Comparison of ENCODE assay signal across 13 cellular contexts in genomic region chr1:7120863-7121621, GRCh38.
DNase-seq lines count a peak whose midpoint lies in the region; ATAC-seq, FAIRE-seq and TF ChIP-seq lines count a peak whose summit lies in the region.
"Had no signal": no experiment of that assay in that cellular context is flagged by ENCODE, and none has a peak within 500 bp of the region (broad histone marks: within the 10 kb centered on the region; RNA-seq: fewer than 3 reads in every experiment).

No MANE protein-coding gene starts in this region.

- no peaks in the 10 kb centered on the region for H4K20me1 ChIP-seq in astrocyte (ENCODE audit: insufficient read depth, low read length)

- peak; percentile 44 for ATAC-seq in left lobe of liver
- ATAC-seq in esophagus mucosa, result no peak
- ATAC-seq: sciatic nerve had no signal

- no peaks in the 10 kb centered on the region; the same call in 1 of the 2 replicates for H3K27me3 ChIP-seq in H7 (ENCODE audit: control insufficient read depth, insufficient read depth, low read length)
- no peaks in the 10 kb centered on the region for H3K27me3 ChIP-seq in astrocyte (ENCODE audit: insufficient read depth, low read length)
- H3K27me3 ChIP-seq: colonic mucosa had no signal

- FAIRE-seq in astrocyte (lab: Jason Lieb, UNC), result no peak
- FAIRE-seq: GM12891 had no signal

- H3K27me3 Mint-ChIP-seq in astrocyte (ENCODE audit: low read depth, unreplicated experiment), result peaks cover 15% of the 10 kb centered on the region

- H3K4me1 Mint-ChIP-seq in astrocyte (ENCODE audit: low read depth, unreplicated experiment), result peaks cover 14% of the 10 kb centered on the region
- H3K4me1 Mint-ChIP-seq: activated naive CD4-positive, alpha-beta T cell treated with anti-CD3 and anti-CD28 coated beads, Interleukin-2, amount 50 U/mL, for 24 hours; immature natural killer cell had no signal

- H3K9me3 ChIP-seq in astrocyte (ENCODE audit: insufficient read depth, low read depth, low read length), result no peaks in the 10 kb centered on the region
- H3K9me3 ChIP-seq: colonic mucosa had no signal

- no peak overlapping the region for H2AFZ ChIP-seq in astrocyte (ENCODE audit: low read depth, low read length)

- no peak overlapping the region for H3K4me3 Mint-ChIP-seq in astrocyte (ENCODE audit: unreplicated experiment)
- H3K4me3 Mint-ChIP-seq: activated naive CD4-positive, alpha-beta T cell treated with anti-CD3 and anti-CD28 coated beads, Interleukin-2, amount 50 U/mL, for 24 hours; immature natural killer cell had no signal

- TF ChIP-seq CTCF in astrocyte (IDR thresholded peaks at IDR 0.05; ENCODE audit: insufficient read depth, low read depth, low read length), result peak; percentile 18

- no peaks in the 10 kb centered on the region for H3K79me2 ChIP-seq in astrocyte (ENCODE audit: insufficient read depth, low read length)

- peaks cover 3% of the 10 kb centered on the region for H3K9me3 Mint-ChIP-seq in astrocyte (ENCODE audit: unreplicated experiment)

- no peak overlapping the region for H3K27ac Mint-ChIP-seq in astrocyte (ENCODE audit: unreplicated experiment)
- H3K27ac Mint-ChIP-seq: activated naive CD4-positive, alpha-beta T cell treated with anti-CD3 and anti-CD28 coated beads, Interleukin-2, amount 50 U/mL, for 24 hours; immature natural killer cell had no signal

- DNase-seq in DMS79 (lab: John Stamatoyannopoulos, UW), result peak; percentile 10
- DNase-seq in H7, result peak; percentile 50
- peak; percentile 53 for DNase-seq in astrocyte (ENCODE audit: low read depth)
- peak; percentile 54 for DNase-seq in left lobe of liver (ENCODE audit: low spot score)
- DNase-seq in HCEC 1CT, result no peak
- DNase-seq in activated naive CD4-positive, alpha-beta T cell treated with anti-CD3 and anti-CD28 coated beads, Interleukin-2, amount 50 U/mL, for 16 hours, result no peak
- DNase-seq in activated CD8-positive, alpha-beta memory T cell treated with anti-CD3 and anti-CD28 coated beads for 24 hours, result no peak
- DNase-seq: colonic mucosa, immature natural killer cell had no signal

- no peaks in the 10 kb centered on the region for H3K36me3 ChIP-seq in H7 (replicated peaks; ENCODE audit: control insufficient read depth, insufficient read depth, low read length)
- H3K36me3 ChIP-seq in astrocyte (ENCODE audit: insufficient read depth, low read length), result no peaks in the 10 kb centered on the region
- H3K36me3 ChIP-seq: colonic mucosa had no signal

- H3K36me3 Mint-ChIP-seq in astrocyte (ENCODE audit: low read depth, unreplicated experiment), result no peaks in the 10 kb centered on the region
- H3K36me3 Mint-ChIP-seq: activated naive CD4-positive, alpha-beta T cell treated with anti-CD3 and anti-CD28 coated beads, Interleukin-2, amount 50 U/mL, for 24 hours had no signal

- H3K4me1 ChIP-seq in astrocyte (ENCODE audit: insufficient read depth, low read length), result peaks cover 20% of the 10 kb centered on the region
- H3K4me1 ChIP-seq: colonic mucosa had no signal

- H3K27ac ChIP-seq in astrocyte (ENCODE audit: low read depth, low read length), result no peak overlapping the region
- H3K27ac ChIP-seq: colonic mucosa had no signal

- H3K4me2 ChIP-seq in astrocyte (ENCODE audit: low read length), result no peak overlapping the region

- H3K4me3 ChIP-seq in H7 (ENCODE audit: insufficient read depth, low read depth, low read length) (no peak overlapping the region), astrocyte (ENCODE audit: insufficient read depth, low read depth, low read length) (no peak overlapping the region)
- H3K4me3 ChIP-seq: colonic mucosa had no signal

- no peak overlapping the region for H3K9ac ChIP-seq in astrocyte (ENCODE audit: low read length)

Comparison
In these comparisons a context has a peak if more than half of its experiments do, and no peak if none do; other contexts are left out.
1. DNase-seq: peak in DMS79 (single experiment), H7 (single experiment), astrocyte (single experiment) and left lobe of liver (single experiment); none in HCEC 1CT (single experiment), activated naive CD4-positive, alpha-beta T cell treated with anti-CD3 and anti-CD28 coated beads, Interleukin-2, amount 50 U/mL, for 16 hours (single experiment) and activated CD8-positive, alpha-beta memory T cell treated with anti-CD3 and anti-CD28 coated beads for 24 hours (single experiment).